ENCODE assay signal across 9 cellular contexts in genomic region chr15:37995461-37996347, GRCh38.
DNase-seq lines count a peak whose midpoint lies in the region; ATAC-seq and TF ChIP-seq lines count a peak whose summit lies in the region.
"Had no signal": no experiment of that assay in that cellular context is flagged by ENCODE, and none has a peak within 500 bp of the region (broad histone marks: within the 10 kb centered on the region; RNA-seq: fewer than 3 reads in every experiment).

No MANE protein-coding gene starts in this region.

- no peaks in the 10 kb centered on the region for H3K4me1 ChIP-seq in thyroid gland

- H3K4me3 Mint-ChIP-seq in activated T-helper 2 cell treated with anti-CD3 and anti-CD28 coated beads, Interferon-gamma antibody, Interleukin-2, Interleukin-4, amounts not matched to agents 10 μg/mL and 5 μg/mL and 100 μg/mL, durations not matched to agents 14 hours and 24 hours and 36 hours (ENCODE audit: low read depth), result no peak overlapping the region
- H3K4me3 Mint-ChIP-seq: activated naive CD8-positive, alpha-beta T cell had no signal

- no peaks in the 10 kb centered on the region for H3K27me3 ChIP-seq in thyroid gland

- no peak overlapping the region for H3K27ac Mint-ChIP-seq in activated T-helper 2 cell treated with anti-CD3 and anti-CD28 coated beads, Interferon-gamma antibody, Interleukin-2, Interleukin-4, amounts not matched to agents 10 μg/mL and 5 μg/mL and 100 μg/mL, durations not matched to agents 14 hours and 24 hours and 36 hours
- H3K27ac Mint-ChIP-seq: activated naive CD8-positive, alpha-beta T cell had no signal

- DNase-seq in DMS 273 (lab: John Stamatoyannopoulos, UW; ENCODE audit: unreplicated experiment) (peak; percentile 61), DMS 273 treated with DMSO at 0.1 percent for 48 hours (lab: John Stamatoyannopoulos, UW) (no peak), NCI-H524 (lab: John Stamatoyannopoulos, UW) (peak; percentile 15 to 66), cardiac fibroblast (ENCODE audit: low read depth in 2 of 2) (peak; percentile 85 to 89), kidney tubule cell (ENCODE audit: low spot score) (peak; percentile 53), thyroid gland (peak; percentile 9 to 16)
- no peak for DNase-seq in activated T-helper 2 cell treated with anti-CD3 and anti-CD28 coated beads, Interferon-gamma antibody, Interleukin-2, Interleukin-4, amounts not matched to agents 10 μg/mL and 5 μg/mL and 100 μg/mL, durations not matched to agents 14 hours and 24 hours and 36 hours (ENCODE audit: low spot score)

- peak; percentile 58 for ATAC-seq in HG02588 (IDR thresholded peaks at IDR 0.05; ENCODE audit: unreplicated experiment)

- intact Hi-C loops in thyroid gland (cut with DNase I), result no loop called here
- intact Hi-C loops in activated T-helper 2 cell treated with anti-CD3 and anti-CD28 coated beads, Interferon-gamma antibody, Interleukin-2, Interleukin-4, amounts not matched to agents 10 μg/mL and 5 μg/mL and 100 μg/mL, durations not matched to agents 14 hours and 24 hours and 36 hours (cut with micrococcal nuclease), result no loop called here

- no peaks in the 10 kb centered on the region for H3K4me1 Mint-ChIP-seq in activated T-helper 2 cell treated with anti-CD3 and anti-CD28 coated beads, Interferon-gamma antibody, Interleukin-2, Interleukin-4, amounts not matched to agents 10 μg/mL and 5 μg/mL and 100 μg/mL, durations not matched to agents 14 hours and 24 hours and 36 hours (ENCODE audit: low read depth)

- TF ChIP-seq POLR2A in thyroid gland (IDR thresholded peaks at IDR 0.05), result no peak

- no peaks in the 10 kb centered on the region for H3K27me3 Mint-ChIP-seq in activated T-helper 2 cell treated with anti-CD3 and anti-CD28 coated beads, Interferon-gamma antibody, Interleukin-2, Interleukin-4, amounts not matched to agents 10 μg/mL and 5 μg/mL and 100 μg/mL, durations not matched to agents 14 hours and 24 hours and 36 hours (ENCODE audit: low read depth)

- H3K36me3 ChIP-seq in thyroid gland, result no peaks in the 10 kb centered on the region

- no peaks in the 10 kb centered on the region for H3K9me3 Mint-ChIP-seq in activated T-helper 2 cell treated with anti-CD3 and anti-CD28 coated beads, Interferon-gamma antibody, Interleukin-2, Interleukin-4, amounts not matched to agents 10 μg/mL and 5 μg/mL and 100 μg/mL, durations not matched to agents 14 hours and 24 hours and 36 hours

- H3K4me3 ChIP-seq in cardiac fibroblast (replicated peaks in 1 of 2; ENCODE audit: low read depth in 2 of 2, low read length in 2 of 2) (peak overlapping the region in 1 of 2 donors; percentile 25), thyroid gland (replicated peaks in 1 of 3) (no peak overlapping the region)

- H3K27ac ChIP-seq in thyroid gland, result no peak overlapping the region

- 23 to 29% methylated on average over 8 of the region's 8 CpGs for WGBS in thyroid gland, 2 donors

- H3K36me3 Mint-ChIP-seq in activated T-helper 2 cell treated with anti-CD3 and anti-CD28 coated beads, Interferon-gamma antibody, Interleukin-2, Interleukin-4, amounts not matched to agents 10 μg/mL and 5 μg/mL and 100 μg/mL, durations not matched to agents 14 hours and 24 hours and 36 hours (ENCODE audit: low read depth), result no peaks in the 10 kb centered on the region
- H3K36me3 Mint-ChIP-seq: activated naive CD8-positive, alpha-beta T cell had no signal

- no peaks in the 10 kb centered on the region for H3K9me3 ChIP-seq in thyroid gland

- TF ChIP-seq CTCF in cardiac fibroblast (IDR thresholded peaks at IDR 0.05; ENCODE audit: low read depth, low read length) (peak; percentile 61), thyroid gland (IDR thresholded peaks at IDR 0.05) (peak; percentile 13 to 84 (median 52))

Comparison
In these comparisons a context has a peak if more than half of its experiments do, and no peak if none do; other contexts are left out.
1. DNase-seq: peak in DMS 273 (single experiment), NCI-H524 (2 of 2), cardiac fibroblast (2 of 2), kidney tubule cell (single experiment) and thyroid gland (2 of 2); none in DMS 273 treated with DMSO at 0.1 percent for 48 hours (single experiment) and activated T-helper 2 cell treated with anti-CD3 and anti-CD28 coated beads, Interferon-gamma antibody, Interleukin-2, Interleukin-4, amounts not matched to agents 10 μg/mL and 5 μg/mL and 100 μg/mL, durations not matched to agents 14 hours and 24 hours and 36 hours (single experiment).